In the genomic region with DNA sequence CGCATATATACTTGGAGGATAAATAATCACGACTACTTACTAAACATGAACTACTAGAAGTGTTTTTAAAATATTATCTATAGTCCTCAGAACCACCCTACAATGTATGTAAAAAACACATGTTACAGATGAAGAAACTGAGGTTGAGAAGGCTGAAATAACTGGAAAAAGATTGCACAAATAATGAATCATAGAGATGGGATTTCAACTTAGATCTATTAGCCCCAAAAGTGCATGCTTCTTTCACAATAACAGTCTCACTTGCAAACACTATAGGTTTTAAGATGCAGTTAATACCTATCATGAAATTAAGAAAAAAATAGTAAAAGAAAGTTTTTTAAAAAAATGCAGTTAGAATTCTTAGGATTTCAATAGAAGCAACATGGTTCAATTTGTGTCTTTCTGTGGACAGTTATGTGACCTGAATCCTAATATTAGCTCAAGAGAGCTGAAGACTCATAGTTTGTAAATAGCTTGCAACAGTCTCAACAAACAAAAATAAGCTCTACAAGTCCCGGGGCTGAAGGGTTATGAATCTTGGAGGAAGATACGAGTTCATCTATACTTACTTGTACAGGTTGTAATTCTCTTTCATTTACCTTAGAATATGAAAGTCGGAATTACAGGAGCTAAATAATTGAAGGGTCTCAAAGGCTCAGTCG, we compare ENCODE assay signal across 1 cellular context.
TF ChIP-seq lines count a peak whose summit lies in the region.

No MANE protein-coding gene starts in this region.

TF ChIP-seq in IMR-90, 13 proteins besides CTCF, POLR2A, EP300 and RAD21:
- TF ChIP-seq CEBPB (IDR thresholded peaks at IDR 0.05; ENCODE audit: low read depth, low read length), result peak; percentile 37; the same call in 1 of the 2 replicates
- TF ChIP-seq, protein P1, sequence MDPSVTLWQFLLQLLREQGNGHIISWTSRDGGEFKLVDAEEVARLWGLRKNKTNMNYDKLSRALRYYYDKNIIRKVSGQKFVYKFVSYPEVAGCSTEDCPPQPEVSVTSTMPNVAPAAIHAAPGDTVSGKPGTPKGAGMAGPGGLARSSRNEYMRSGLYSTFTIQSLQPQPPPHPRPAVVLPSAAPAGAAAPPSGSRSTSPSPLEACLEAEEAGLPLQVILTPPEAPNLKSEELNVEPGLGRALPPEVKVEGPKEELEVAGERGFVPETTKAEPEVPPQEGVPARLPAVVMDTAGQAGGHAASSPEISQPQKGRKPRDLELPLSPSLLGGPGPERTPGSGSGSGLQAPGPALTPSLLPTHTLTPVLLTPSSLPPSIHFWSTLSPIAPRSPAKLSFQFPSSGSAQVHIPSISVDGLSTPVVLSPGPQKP (IDR thresholded peaks at IDR 0.05; ENCODE audit: borderline replicate concordance, low read depth, low read length), result no peak
